ENCODE assay signal across 18 cellular contexts in genomic region chr16:47073223-47074155, GRCh38.
DNase-seq lines count a peak whose midpoint lies in the region; ATAC-seq lines count a peak whose summit lies in the region.
"Had no signal": no experiment of that assay in that cellular context is flagged by ENCODE, and none has a peak within 500 bp of the region (broad histone marks: within the 10 kb centered on the region; RNA-seq: fewer than 3 reads in every experiment).

No MANE protein-coding gene starts in this region.

- intact Hi-C loops in sciatic nerve (cut with DNase I), result no loop called here

- no peaks in the 10 kb centered on the region for H3K36me3 ChIP-seq in adipocyte (ENCODE audit: control insufficient read depth, insufficient read depth, low read length, severe bottlenecking)
- H3K36me3 ChIP-seq: cardiac muscle cell, MG63 had no signal

- ATAC-seq in HG02610 (IDR thresholded peaks at IDR 0.05; ENCODE audit: unreplicated experiment) (peak; percentile 40), sciatic nerve (no peak)
- ATAC-seq: A549, left lobe of liver, Right ventricle myocardium inferior, T-helper 17 cell had no signal

- no peaks in the 10 kb centered on the region for H3K27me3 ChIP-seq in adipocyte (replicated peaks; ENCODE audit: control insufficient read depth, insufficient read depth, low read length)
- H3K27me3 ChIP-seq: cardiac muscle cell, MG63 had no signal

- H3K9me3 ChIP-seq in adipocyte (ENCODE audit: control insufficient read depth, low read length), result peaks cover 6% of the 10 kb centered on the region

- no peaks in the 10 kb centered on the region for H3K4me1 ChIP-seq in adipocyte (ENCODE audit: control insufficient read depth, insufficient read depth, low read length)
- H3K4me1 ChIP-seq: A549 had no signal

- H3K9ac ChIP-seq in adipocyte (ENCODE audit: low read length), result no peak overlapping the region

- DNase-seq in NCI-H82 (lab: John Stamatoyannopoulos, UW) (peak; percentile 35), NCI-H82 treated with DMSO at 0.1 percent for 48 hours (lab: John Stamatoyannopoulos, UW; ENCODE audit: unreplicated experiment) (no peak), adipocyte (ENCODE audit: low read depth) (peak; percentile 16), sciatic nerve (ENCODE audit: low spot score) (peak; percentile 14), dermis blood vessel endothelial cell (no peak), anterior cingulate cortex (lab: John Stamatoyannopoulos, UW) (no peak), HK-2 (ENCODE audit: unreplicated experiment) (no peak)
- DNase-seq: activated B cell treated with CpG ODN at 0.5 μM for 24 hours; DND-41; MG63; NCI-H2107; stimulated activated naive CD4-positive, alpha-beta T cell treated with Interleukin-2 at 50 U/mL for 16 hours; T-helper 17 cell had no signal

- H3K4me3 ChIP-seq in adipocyte (ENCODE audit: low read length), result no peak overlapping the region
- H3K4me3 ChIP-seq: A549, cardiac muscle cell, MG63 had no signal

Comparison
In these comparisons a context has a peak if more than half of its experiments do, and no peak if none do; other contexts are left out.
1. DNase-seq: peak in NCI-H82 (single experiment), adipocyte (single experiment) and sciatic nerve (single experiment); none in NCI-H82 treated with DMSO at 0.1 percent for 48 hours (single experiment), dermis blood vessel endothelial cell (single experiment), anterior cingulate cortex (0 of 58) and HK-2 (single experiment).